ENCODE assay signal across 23 cellular contexts in genomic region chr2:86552889-86553288, GRCh38. TPM values are rescaled to one million over a fixed set of nuclear protein-coding genes. Genes with fewer than 3 reads are reported as not detected.
DNase-seq lines count a peak whose midpoint lies in the region; ATAC-seq, FAIRE-seq and TF ChIP-seq lines count a peak whose summit lies in the region.
"Had no signal": no experiment of that assay in that cellular context is flagged by ENCODE, and none has a peak within 500 bp of the region (broad histone marks: within the 10 kb centered on the region; RNA-seq: fewer than 3 reads in every experiment).

No MANE protein-coding gene starts in this region.

- H3K27ac Mint-ChIP-seq in T-cell: peak overlapping the region; percentile 83 to 92
- H3K27ac Mint-ChIP-seq in activated naive CD8-positive, alpha-beta T cell treated with anti-CD3 and anti-CD28 coated beads for 36 hours: peak overlapping the region; percentile 77
- H3K27ac Mint-ChIP-seq: brain; endodermal cell; nephron progenitor cell; stimulated activated memory B cell treated with anti-CD40 and anti-IgM and Interleukin-4, amounts not matched to agents 10 μg/mL and 1 μg/mL and 100 μg/mL, for 72 hours had no signal

- H3K4me2 ChIP-seq in PC-3 (ENCODE audit: low read length): no peak overlapping the region

- H3K9me3 Mint-ChIP-seq in T-cell: no peaks in the 10 kb centered on the region
- H3K9me3 Mint-ChIP-seq in activated naive CD8-positive, alpha-beta T cell treated with anti-CD3 and anti-CD28 coated beads for 36 hours: peaks cover 5% of the 10 kb centered on the region

- TF ChIP-seq CTCF in PC-3 (conservative IDR thresholded peaks at IDR 0.05; ENCODE audit: low read depth, low read length): no peak

- 0 out of 2 replicates have a peak, but pooled peaks cover 3% of the 10 kb centered on the region for H4K20me1 ChIP-seq in PC-3 (ENCODE audit: low read length)

- H3K27ac ChIP-seq in small intestine (ENCODE audit: low read depth in 1 of 2, low read length in 1 of 2) (no peak overlapping the region), PC-3 (ENCODE audit: low read length) (no peak overlapping the region)

- intact Hi-C loops in PC-3 (cut with micrococcal nuclease): no loop called here

- H3K4me3 Mint-ChIP-seq in T-cell: peak overlapping the region; percentile 50 to 75 (median 63)
- H3K4me3 Mint-ChIP-seq in activated naive CD8-positive, alpha-beta T cell treated with anti-CD3 and anti-CD28 coated beads for 36 hours: peak overlapping the region; percentile 76
- H3K4me3 Mint-ChIP-seq: brain; endodermal cell; nephron progenitor cell; stimulated activated memory B cell treated with anti-CD40 and anti-IgM and Interleukin-4, amounts not matched to agents 10 μg/mL and 1 μg/mL and 100 μg/mL, for 72 hours had no signal

- POLR2A ChIA-PET in T-cell (lab: Charles Lee): interaction anchor here (0.5 to 0.7 kb wide), 4 partner anchors 52 to 183 kb away, joined by 3 to 4 read pairs (median 4); no protein-coding TSS in a partner anchor
- POLR2A ChIA-PET in PC-3 (lab: Charles Lee; ENCODE audit: unreplicated experiment): no interaction called here

- no peak overlapping the region for H3K9ac ChIP-seq in PC-3 (ENCODE audit: low read length)

- ATAC-seq in T-cell (replicated peaks in 1 of 4): peak; percentile 73 to 91 (median 87)
- no peak for ATAC-seq in PC-3
- ATAC-seq: K562; left lobe of liver; stimulated activated memory B cell treated with anti-CD40 and anti-IgM and Interleukin-4, amounts not matched to agents 10 μg/mL and 1 μg/mL and 100 μg/mL, for 72 hours had no signal

- no peaks in the 10 kb centered on the region for H3K9me2 ChIP-seq in PC-3 (replicated peaks; ENCODE audit: low read length)

- 81 to 97% (median 90%) methylated on average over 7 of the region's 7 CpGs for WGBS in small intestine, 3 donors

- H3K4me1 ChIP-seq in small intestine (ENCODE audit: control insufficient read depth in 2 of 2, insufficient read depth in 1 of 2, low read depth in 1 of 2, low read length in 1 of 2): no peaks in the 10 kb centered on the region
- H3K4me1 ChIP-seq in PC-3 (ENCODE audit: insufficient read depth, low read length): peaks cover 2% of the 10 kb centered on the region; the same call in 1 of the 2 replicates

- BruUV-seq in PC-3 (replicated peaks; lab: Mats Ljungman, UMichigan): no TSS peak

- H2AFZ ChIP-seq in PC-3 (ENCODE audit: low read length): no peak overlapping the region

- H3K4me1 Mint-ChIP-seq in T-cell: peaks cover 36 to 42% (median 38%) of the 10 kb centered on the region in 3 donors
- H3K4me1 Mint-ChIP-seq in activated naive CD8-positive, alpha-beta T cell treated with anti-CD3 and anti-CD28 coated beads for 36 hours: peaks cover 31% of the 10 kb centered on the region
- H3K4me1 Mint-ChIP-seq: brain, endodermal cell, nephron progenitor cell had no signal

- H3K27me3 Mint-ChIP-seq in T-cell: no peaks in the 10 kb centered on the region
- no peaks in the 10 kb centered on the region for H3K27me3 Mint-ChIP-seq in activated naive CD8-positive, alpha-beta T cell treated with anti-CD3 and anti-CD28 coated beads for 36 hours
- H3K27me3 Mint-ChIP-seq: stimulated activated memory B cell treated with anti-CD40 and anti-IgM and Interleukin-4, amounts not matched to agents 10 μg/mL and 1 μg/mL and 100 μg/mL, for 72 hours had no signal

- no peak overlapping the region for H3K4me3 ChIP-seq in small intestine (ENCODE audit: low read depth in 1 of 2, low read length in 2 of 2)
- H3K4me3 ChIP-seq in PC-3 (ENCODE audit: low read length): no peak overlapping the region
- H3K4me3 ChIP-seq: K562, sigmoid colon had no signal

- H3K27me3 ChIP-seq in small intestine (ENCODE audit: control insufficient read depth in 2 of 2, insufficient read depth in 2 of 2, low read length in 2 of 2) (no peaks in the 10 kb centered on the region), PC-3 (ENCODE audit: low read length) (no peaks in the 10 kb centered on the region)
- H3K27me3 ChIP-seq: sigmoid colon had no signal

- DNase-seq in activated gamma-delta T cell treated with Interleukin-2 at 50 U/mL for 16 hours (peak; percentile 13), activated gamma-delta T cell (lab: John Stamatoyannopoulos, UW) (no peak), T-cell (peak in 33 of 34 experiments; percentile 15 to 70 (median 32)), small intestine (peak; percentile 14), NCI-H1417 (lab: John Stamatoyannopoulos, UW) (no peak), PC-3 (no peak)
- DNase-seq in activated naive CD8-positive, alpha-beta T cell treated with anti-CD3 and anti-CD28 coated beads for 36 hours: no peak
- no peak for DNase-seq in NK-92 treated with Interleukin-12 subunit alpha and Interleukin-12 subunit beta, amount 100 ng/mL, for 24 hours (lab: John Stamatoyannopoulos, UW)
- DNase-seq: DMS79, endodermal cell, MM.1S, NCI-H1694, nephron progenitor cell, posterior cingulate gyrus, SHP77, sigmoid colon, trophoblast cell had no signal

- H3K36me3 ChIP-seq in small intestine (ENCODE audit: control insufficient read depth in 2 of 2, insufficient read depth in 2 of 2, low read length in 2 of 2) (peaks cover 0 to 6% of the 10 kb centered on the region in 2 donors), PC-3 (ENCODE audit: low read depth, low read length) (0 out of 2 replicates have a peak, but pooled peaks cover 4% of the 10 kb centered on the region)

- peaks cover 22% of the 10 kb centered on the region for H3K36me3 Mint-ChIP-seq in T-cell
- H3K36me3 Mint-ChIP-seq in activated naive CD8-positive, alpha-beta T cell treated with anti-CD3 and anti-CD28 coated beads for 36 hours: peaks cover 29% of the 10 kb centered on the region

- H3K9me3 ChIP-seq in small intestine (ENCODE audit: control insufficient read depth, low read depth) (peaks cover 2% of the 10 kb centered on the region), PC-3 (ENCODE audit: low read length) (no peaks in the 10 kb centered on the region)
- H3K9me3 ChIP-seq: sigmoid colon had no signal

- no peaks in the 10 kb centered on the region for H3F3A ChIP-seq in PC-3 (ENCODE audit: low read length, unreplicated experiment)

- CTCF ChIA-PET in T-cell (lab: Charles Lee): interaction anchor here in 1 of 2 donors (0.7 to 1.0 kb wide), 2 partner anchors 13 to 57 kb away, joined by 3 read pairs; no protein-coding TSS in a partner anchor
- CTCF ChIA-PET in PC-3 (lab: Charles Lee): no interaction called here

- FAIRE-seq in small intestine (lab: Jason Lieb, UNC): no peak
- FAIRE-seq: colon, GM19239, K562 had no signal

- peaks cover 65% of the 10 kb centered on the region for H3K79me2 ChIP-seq in PC-3 (ENCODE audit: low read length)

RNA-seq across cellular contexts. Expression of gene CHMP3, which starts 10.4 kb away (rescaled TPM):
- total RNA-seq in T-cell: 10 to 100 TPM; 65.0 to 82.5 (median 68.5) TPM
- total RNA-seq in activated naive CD8-positive, alpha-beta T cell treated with anti-CD3 and anti-CD28 coated beads for 36 hours: 10 to 100 TPM; 40.5 to 42.6 TPM
- 100 to 1,000 TPM; 107 to 125 (median 121) TPM for polyA plus RNA-seq in small intestine
- total RNA-seq in PC-3 (2014; rRNA removed): 54.4 and 96.1 TPM in 2 replicates

Comparison
In these comparisons a context has a peak if more than half of its experiments do, and no peak if none do; other contexts are left out.
1. DNase-seq: peak in activated gamma-delta T cell treated with Interleukin-2 at 50 U/mL for 16 hours (single experiment), T-cell (33 of 34) and small intestine (single experiment); none in activated gamma-delta T cell (single experiment), activated naive CD8-positive, alpha-beta T cell treated with anti-CD3 and anti-CD28 coated beads for 36 hours (single experiment), NK-92 treated with Interleukin-12 subunit alpha and Interleukin-12 subunit beta, amount 100 ng/mL, for 24 hours (single experiment), NCI-H1417 (0 of 3) and PC-3 (single experiment).